8 cellular contexts compared by ENCODE assay signal in the genomic region with DNA sequence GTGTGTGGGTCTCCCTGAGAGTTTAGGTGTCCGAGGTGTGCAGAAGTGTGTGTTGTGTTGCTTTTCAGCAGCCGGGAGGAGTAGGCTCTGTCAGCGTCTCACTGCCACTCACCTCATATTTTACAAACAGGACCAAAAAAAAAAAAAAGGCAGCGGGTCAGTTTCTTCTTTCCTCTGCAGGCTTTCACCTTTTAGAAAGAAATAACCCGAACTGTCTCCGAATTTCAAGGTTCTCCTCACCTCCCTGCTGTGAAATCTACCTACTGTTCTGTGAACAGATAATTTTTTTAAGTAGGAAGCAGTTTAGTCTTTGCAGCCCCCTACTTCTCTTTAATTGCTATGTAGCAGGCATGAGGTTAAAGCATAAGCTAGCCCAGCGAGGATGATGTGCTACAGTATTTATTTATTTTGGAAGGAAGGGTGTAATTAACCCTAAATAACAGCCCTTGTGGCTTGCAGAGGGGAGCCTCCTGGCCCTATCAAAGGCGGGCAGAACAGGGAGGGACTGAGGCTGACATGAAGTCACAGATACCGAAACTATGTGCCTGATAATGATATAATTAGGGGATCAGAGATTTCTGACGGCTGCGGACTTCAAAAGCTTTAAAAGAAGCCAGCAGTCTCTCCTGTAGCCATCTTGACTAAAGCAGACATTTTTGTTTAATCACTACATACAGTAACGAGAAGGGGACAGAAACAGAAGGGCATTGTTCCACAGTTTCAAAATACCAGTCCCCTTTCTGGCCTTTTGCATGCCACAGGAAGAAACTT. TPM values are rescaled to one million over a fixed set of nuclear protein-coding genes. Genes with fewer than 3 reads are reported as not detected.
A peak's percentile ranks its signal among the peaks of the same experiment; 100 is the strongest.
DNase-seq lines count a peak whose midpoint lies in the region; ATAC-seq and TF ChIP-seq lines count a peak whose summit lies in the region.

No MANE protein-coding gene starts in this region.

- peak overlapping the region; percentile 5 to 32 (median 7) for H3K27ac Mint-ChIP-seq in IgD-negative memory B cell
- peak overlapping the region; percentile 58 for H3K27ac Mint-ChIP-seq in activated T-helper 17 cell treated with anti-CD3 and anti-CD28 coated beads, Interleukin-2, amount 50 U/mL, for 72 hours
- H3K27ac Mint-ChIP-seq in stimulated activated memory B cell treated with anti-CD40 and anti-IgM and Interleukin-4, amounts not matched to agents 10 μg/mL and 1 μg/mL and 100 μg/mL, for 72 hours, result no peak overlapping the region

- peak overlapping the region; percentile 67 to 88 (median 83) for H3K4me3 Mint-ChIP-seq in IgD-negative memory B cell
- peak overlapping the region; percentile 88 for H3K4me3 Mint-ChIP-seq in activated T-helper 17 cell treated with anti-CD3 and anti-CD28 coated beads, Interleukin-2, amount 50 U/mL, for 72 hours
- peak overlapping the region; percentile 77 for H3K4me3 Mint-ChIP-seq in stimulated activated memory B cell treated with anti-CD40 and anti-IgM and Interleukin-4, amounts not matched to agents 10 μg/mL and 1 μg/mL and 100 μg/mL, for 72 hours

- H3K4me3 ChIP-seq in AG09309 (ENCODE audit: control insufficient read depth, low read depth, low read length), result peak overlapping the region; percentile 84
- H3K4me3 ChIP-seq in iPS-11a (ENCODE audit: low read depth, low read length), result peak overlapping the region; percentile 90

- ATAC-seq in activated T-helper 17 cell treated with anti-CD3 and anti-CD28 coated beads, Interleukin-2, amount 50 U/mL, for 72 hours (replicated peaks), result no peak
- ATAC-seq in stimulated activated memory B cell treated with anti-CD40 and anti-IgM and Interleukin-4, amounts not matched to agents 10 μg/mL and 1 μg/mL and 100 μg/mL, for 72 hours, result no peak
- ATAC-seq in HG03354 (IDR thresholded peaks at IDR 0.05; ENCODE audit: poor library complexity, severe bottlenecking, unreplicated experiment) (no peak), HG03342 (IDR thresholded peaks at IDR 0.05; ENCODE audit: unreplicated experiment) (no peak)

- no peak for TF ChIP-seq CTCF in AG09309 (IDR thresholded peaks at IDR 0.05; ENCODE audit: control insufficient read depth, insufficient read depth, low read depth, low read length, missing control alignments)

- peaks cover 13 to 31% (median 15%) of the 10 kb centered on the region in 3 donors for H3K4me1 Mint-ChIP-seq in IgD-negative memory B cell
- H3K4me1 Mint-ChIP-seq in activated T-helper 17 cell treated with anti-CD3 and anti-CD28 coated beads, Interleukin-2, amount 50 U/mL, for 72 hours, result peaks cover 13% of the 10 kb centered on the region
- H3K4me1 Mint-ChIP-seq in stimulated activated memory B cell treated with anti-CD40 and anti-IgM and Interleukin-4, amounts not matched to agents 10 μg/mL and 1 μg/mL and 100 μg/mL, for 72 hours, result peaks cover 22% of the 10 kb centered on the region

- DNase-seq in AG09309 (ENCODE audit: low read depth) (no peak), HK-2 (ENCODE audit: unreplicated experiment) (no peak)

- peaks cover 38% of the 10 kb centered on the region for H3K27me3 Mint-ChIP-seq in IgD-negative memory B cell
- H3K27me3 Mint-ChIP-seq in activated T-helper 17 cell treated with anti-CD3 and anti-CD28 coated beads, Interleukin-2, amount 50 U/mL, for 72 hours, result peaks cover 51% of the 10 kb centered on the region
- peaks cover 48% of the 10 kb centered on the region for H3K27me3 Mint-ChIP-seq in stimulated activated memory B cell treated with anti-CD40 and anti-IgM and Interleukin-4, amounts not matched to agents 10 μg/mL and 1 μg/mL and 100 μg/mL, for 72 hours

- peaks cover 1% of the 10 kb centered on the region for H3K36me3 Mint-ChIP-seq in IgD-negative memory B cell
- H3K36me3 Mint-ChIP-seq in activated T-helper 17 cell treated with anti-CD3 and anti-CD28 coated beads, Interleukin-2, amount 50 U/mL, for 72 hours (ENCODE audit: low read depth), result no peaks in the 10 kb centered on the region
- no peaks in the 10 kb centered on the region for H3K36me3 Mint-ChIP-seq in stimulated activated memory B cell treated with anti-CD40 and anti-IgM and Interleukin-4, amounts not matched to agents 10 μg/mL and 1 μg/mL and 100 μg/mL, for 72 hours

- peaks cover 0 to 2% (median 0%) of the 10 kb centered on the region in 3 donors for H3K9me3 Mint-ChIP-seq in IgD-negative memory B cell
- H3K9me3 Mint-ChIP-seq in activated T-helper 17 cell treated with anti-CD3 and anti-CD28 coated beads, Interleukin-2, amount 50 U/mL, for 72 hours, result no peaks in the 10 kb centered on the region
- no peaks in the 10 kb centered on the region for H3K9me3 Mint-ChIP-seq in stimulated activated memory B cell treated with anti-CD40 and anti-IgM and Interleukin-4, amounts not matched to agents 10 μg/mL and 1 μg/mL and 100 μg/mL, for 72 hours

RNA-seq across cellular contexts. Expression of a gene that starts 1.6 kb away (rescaled TPM):
- 0.70 TPM for polyA plus RNA-seq in IgD-negative memory B cell
- not detected for total RNA-seq in activated T-helper 17 cell treated with anti-CD3 and anti-CD28 coated beads, Interleukin-2, amount 50 U/mL, for 72 hours
